13 cellular contexts compared by ENCODE assay signal in the genomic region with DNA sequence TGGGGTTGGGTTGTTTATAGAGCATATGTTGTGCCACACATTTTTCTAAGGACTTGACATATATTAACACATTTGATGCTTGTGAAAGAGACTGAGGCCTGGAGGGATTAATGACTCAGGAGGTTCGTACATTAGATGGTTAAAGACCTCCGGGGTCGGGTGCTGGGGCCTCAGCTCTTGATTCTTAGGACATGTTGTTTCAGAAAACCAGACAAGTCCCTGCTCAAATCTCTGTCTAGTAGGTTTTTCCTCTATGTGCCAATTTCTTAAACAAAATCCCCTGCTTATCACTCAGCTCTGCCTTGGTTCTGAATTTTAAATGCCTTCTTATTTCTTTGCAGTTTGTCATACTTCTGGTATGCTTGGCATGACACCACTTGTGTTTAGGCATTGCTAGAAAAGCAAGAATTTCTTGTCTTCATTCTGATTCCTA. TPM values are rescaled to one million over a fixed set of nuclear protein-coding genes. Genes with fewer than 3 reads are reported as not detected.
DNase-seq lines count a peak whose midpoint lies in the region; ATAC-seq and TF ChIP-seq lines count a peak whose summit lies in the region.
"Had no signal": no experiment of that assay in that cellular context is flagged by ENCODE, and none has a peak within 500 bp of the region (broad histone marks: within the 10 kb centered on the region; RNA-seq: fewer than 3 reads in every experiment).

No MANE protein-coding gene starts in this region.

- no peak overlapping the region for H3K4me3 ChIP-seq in foreskin fibroblast (ENCODE audit: low read depth in 1 of 2, low read length in 2 of 2)
- H3K4me3 ChIP-seq: lung had no signal

- peaks cover 21 to 34% of the 10 kb centered on the region in 2 donors for H3K36me3 Mint-ChIP-seq in activated T-cell treated with anti-CD3 and anti-CD28 coated beads, Interleukin-2, amount 50 U/mL, for 72 hours (ENCODE audit: insufficient read depth in 2 of 2)
- peaks cover 6% of the 10 kb centered on the region for H3K36me3 Mint-ChIP-seq in type B pancreatic cell

- TF ChIP-seq CTCF in foreskin fibroblast (IDR thresholded peaks at IDR 0.05; ENCODE audit: low read depth, low read length), result no peak
- no peak for TF ChIP-seq CTCF in type B pancreatic cell (conservative IDR thresholded peaks at IDR 0.05)

- peak overlapping the region; percentile 97 for H3K27ac Mint-ChIP-seq in activated T-cell treated with anti-CD3 and anti-CD28 coated beads, Interleukin-2, amount 50 U/mL, for 72 hours
- peak overlapping the region; percentile 94 for H3K27ac Mint-ChIP-seq in type B pancreatic cell

- ATAC-seq in activated T-cell treated with anti-CD3 and anti-CD28 coated beads, Interleukin-2, amount 50 U/mL, for 72 hours (replicated peaks in 1 of 2), result no peak
- ATAC-seq in GM19455 (IDR thresholded peaks at IDR 0.05; ENCODE audit: unreplicated experiment) (no peak), GM21717 (IDR thresholded peaks at IDR 0.05; ENCODE audit: unreplicated experiment) (no peak)

- H3K9me3 Mint-ChIP-seq in activated T-cell treated with anti-CD3 and anti-CD28 coated beads, Interleukin-2, amount 50 U/mL, for 72 hours, result no peaks in the 10 kb centered on the region
- no peaks in the 10 kb centered on the region for H3K9me3 Mint-ChIP-seq in type B pancreatic cell
- H3K9me3 Mint-ChIP-seq: IgD-negative memory B cell had no signal

- no peaks in the 10 kb centered on the region for H3K27me3 Mint-ChIP-seq in activated T-cell treated with anti-CD3 and anti-CD28 coated beads, Interleukin-2, amount 50 U/mL, for 72 hours (ENCODE audit: low read depth)
- H3K27me3 Mint-ChIP-seq in type B pancreatic cell, result peaks cover 17% of the 10 kb centered on the region
- H3K27me3 Mint-ChIP-seq: IgD-negative memory B cell had no signal

- H3K4me3 Mint-ChIP-seq in activated T-cell treated with anti-CD3 and anti-CD28 coated beads, Interleukin-2, amount 50 U/mL, for 72 hours, result peak overlapping the region in 1 of 2 donors; percentile 83
- peak overlapping the region; percentile 64 for H3K4me3 Mint-ChIP-seq in type B pancreatic cell
- H3K4me3 Mint-ChIP-seq: IgD-negative memory B cell had no signal

- H3K4me1 Mint-ChIP-seq in activated T-cell treated with anti-CD3 and anti-CD28 coated beads, Interleukin-2, amount 50 U/mL, for 72 hours (ENCODE audit: low read depth), result peaks cover 93% of the 10 kb centered on the region
- peaks cover 13% of the 10 kb centered on the region for H3K4me1 Mint-ChIP-seq in type B pancreatic cell (ENCODE audit: unreplicated experiment)

- no peak for DNase-seq in activated T-cell treated with anti-CD3 and anti-CD28 coated beads, Interleukin-2, amount 50 U/mL, for 72 hours
- DNase-seq in activated T-cell treated with anti-CD3 and anti-CD28 coated beads, Interleukin-2, amount 50 U/mL, for 1 hour, result no peak
- DNase-seq in amniotic epithelial cell (ENCODE audit: low read depth), result peak; percentile 83
- peak; percentile 45 to 74 for DNase-seq in foreskin fibroblast
- DNase-seq in type B pancreatic cell (ENCODE audit: extremely low spot score, unreplicated experiment), result no peak
- no peak for DNase-seq in NCI-H2227 treated with DMSO at 0.1 percent for 48 hours (lab: John Stamatoyannopoulos, UW)
- DNase-seq: AML-193, NCI-H2107 had no signal

RNA-seq across cellular contexts. Expression of gene UPP1, which starts 5.8 kb away (rescaled TPM):
- 100 to 1,000 TPM in 1 of 2 donors, 10 to 100 TPM in 1; 92.2 to 122 TPM for total RNA-seq in activated T-cell treated with anti-CD3 and anti-CD28 coated beads, Interleukin-2, amount 50 U/mL, for 72 hours
- 14.3 and 15.8 TPM in 2 replicates for total RNA-seq in type B pancreatic cell (ENCODE audit: low replicate concordance)

RNA-seq across cellular contexts. Expression of gene C7orf57, which starts 59.5 kb away (rescaled TPM):
- under 1 TPM; 0.12 to 0.56 TPM for total RNA-seq in activated T-cell treated with anti-CD3 and anti-CD28 coated beads, Interleukin-2, amount 50 U/mL, for 72 hours
- total RNA-seq in type B pancreatic cell (ENCODE audit: low replicate concordance), result 0.36 and 1.5 TPM in 2 replicates
- total RNA-seq: epithelial cell of proximal tubule had no signal

Comparison
In these comparisons a context has a peak if more than half of its experiments do, and no peak if none do; other contexts are left out.
1. DNase-seq: peak in amniotic epithelial cell (single experiment) and foreskin fibroblast (2 of 2); none in activated T-cell treated with anti-CD3 and anti-CD28 coated beads, Interleukin-2, amount 50 U/mL, for 72 hours (0 of 2), activated T-cell treated with anti-CD3 and anti-CD28 coated beads, Interleukin-2, amount 50 U/mL, for 1 hour (single experiment), type B pancreatic cell (single experiment) and NCI-H2227 treated with DMSO at 0.1 percent for 48 hours (single experiment).